In genomic region chr6:107843400-107843799, GRCh38 we compare ENCODE assay signal across 22 cellular contexts. TPM values are rescaled to one million over a fixed set of nuclear protein-coding genes. Genes with fewer than 3 reads are reported as not detected.
DNase-seq lines count a peak whose midpoint lies in the region; ATAC-seq, FAIRE-seq and TF ChIP-seq lines count a peak whose summit lies in the region.
"Had no signal": no experiment of that assay in that cellular context is flagged by ENCODE, and none has a peak within 500 bp of the region (broad histone marks: within the 10 kb centered on the region; RNA-seq: fewer than 3 reads in every experiment).

No MANE protein-coding gene starts in this region.

- POLR2A ChIA-PET in activated CD4-positive, alpha-beta T cell treated with anti-CD3 and anti-CD28 coated beads for 36 hours (lab: Charles Lee): interaction anchor here (0.8 kb wide), 1 partner anchor 117 kb away, joined by 3 read pairs; no protein-coding TSS in a partner anchor
- POLR2A ChIA-PET in activated CD4-positive, alpha-beta T cell treated with anti-CD3 and anti-CD28 coated beads, Interleukin-2, amount 10 ng/mL, durations not matched to agents 7 days and 5 days (lab: Charles Lee): no interaction called here

- no peaks in the 10 kb centered on the region for H3K9me3 Mint-ChIP-seq in activated CD4-positive, alpha-beta T cell treated with anti-CD3 and anti-CD28 coated beads for 36 hours (ENCODE audit: low read depth)
- no peaks in the 10 kb centered on the region for H3K9me3 Mint-ChIP-seq in activated CD4-positive, alpha-beta T cell treated with anti-CD3 and anti-CD28 coated beads, Interleukin-2, amount 10 ng/mL, durations not matched to agents 7 days and 5 days
- no peaks in the 10 kb centered on the region for H3K9me3 Mint-ChIP-seq in nephron progenitor cell

- no peak overlapping the region for H3K4me3 Mint-ChIP-seq in activated CD4-positive, alpha-beta T cell treated with anti-CD3 and anti-CD28 coated beads for 36 hours
- H3K4me3 Mint-ChIP-seq in activated CD4-positive, alpha-beta T cell treated with anti-CD3 and anti-CD28 coated beads, Interleukin-2, amount 10 ng/mL, durations not matched to agents 7 days and 5 days: no peak overlapping the region
- H3K4me3 Mint-ChIP-seq in nephron progenitor cell: no peak overlapping the region
- H3K4me3 Mint-ChIP-seq: activated CD8-positive, alpha-beta memory T cell treated with anti-CD3 and anti-CD28 coated beads, Interleukin-2, amount 10 ng/mL, durations not matched to agents 7 days and 5 days had no signal

- peak; percentile 42 for FAIRE-seq in GM12892 (lab: Jason Lieb, UNC)

- H3K36me3 Mint-ChIP-seq in activated CD4-positive, alpha-beta T cell treated with anti-CD3 and anti-CD28 coated beads for 36 hours (ENCODE audit: low read depth): no peaks in the 10 kb centered on the region
- H3K36me3 Mint-ChIP-seq in activated CD4-positive, alpha-beta T cell treated with anti-CD3 and anti-CD28 coated beads, Interleukin-2, amount 10 ng/mL, durations not matched to agents 7 days and 5 days (ENCODE audit: low read depth): no peaks in the 10 kb centered on the region
- no peaks in the 10 kb centered on the region for H3K36me3 Mint-ChIP-seq in nephron progenitor cell (ENCODE audit: low read depth)
- H3K36me3 Mint-ChIP-seq: activated CD8-positive, alpha-beta memory T cell treated with anti-CD3 and anti-CD28 coated beads, Interleukin-2, amount 10 ng/mL, durations not matched to agents 7 days and 5 days had no signal

- H3K4me1 Mint-ChIP-seq in activated CD4-positive, alpha-beta T cell treated with anti-CD3 and anti-CD28 coated beads for 36 hours: peaks cover 20% of the 10 kb centered on the region
- H3K4me1 Mint-ChIP-seq in activated CD4-positive, alpha-beta T cell treated with anti-CD3 and anti-CD28 coated beads, Interleukin-2, amount 10 ng/mL, durations not matched to agents 7 days and 5 days: peaks cover 22% of the 10 kb centered on the region
- peaks cover 20% of the 10 kb centered on the region for H3K4me1 Mint-ChIP-seq in nephron progenitor cell

- no peaks in the 10 kb centered on the region for H3K27me3 Mint-ChIP-seq in activated CD4-positive, alpha-beta T cell treated with anti-CD3 and anti-CD28 coated beads for 36 hours
- peaks cover 5% of the 10 kb centered on the region for H3K27me3 Mint-ChIP-seq in activated CD4-positive, alpha-beta T cell treated with anti-CD3 and anti-CD28 coated beads, Interleukin-2, amount 10 ng/mL, durations not matched to agents 7 days and 5 days
- H3K27me3 Mint-ChIP-seq in nephron progenitor cell (ENCODE audit: low read depth, poor library complexity): peaks cover 10% of the 10 kb centered on the region
- H3K27me3 Mint-ChIP-seq: activated CD8-positive, alpha-beta memory T cell treated with anti-CD3 and anti-CD28 coated beads, Interleukin-2, amount 10 ng/mL, durations not matched to agents 7 days and 5 days had no signal

- TF ChIP-seq POLR2A in GM12892 (IDR thresholded peaks at IDR 0.05; ENCODE audit: low read depth, low read length): no peak

- CTCF ChIA-PET in activated CD4-positive, alpha-beta T cell treated with anti-CD3 and anti-CD28 coated beads for 36 hours (lab: Charles Lee): interaction anchor here (0.9 to 2.0 kb wide), 3 partner anchors 10 to 24 kb away, joined by 3 to 4 read pairs (median 3); no protein-coding TSS in a partner anchor
- CTCF ChIA-PET in activated CD4-positive, alpha-beta T cell treated with anti-CD3 and anti-CD28 coated beads, Interleukin-2, amount 10 ng/mL, durations not matched to agents 7 days and 5 days (lab: Charles Lee): interaction anchor here (3.3 kb wide), 1 partner anchor 11 kb away, joined by 13 read pairs; no protein-coding TSS in a partner anchor

- in situ Hi-C loops in G401 (cut with HindIII; ENCODE audit: low sequenced_read_pairs): no loop called here

- ATAC-seq in activated CD4-positive, alpha-beta T cell treated with anti-CD3 and anti-CD28 coated beads for 36 hours: no peak
- ATAC-seq in GM21737 (IDR thresholded peaks at IDR 0.05; ENCODE audit: unreplicated experiment) (no peak), HG03175 (IDR thresholded peaks at IDR 0.05; ENCODE audit: unreplicated experiment) (no peak)
- ATAC-seq: activated CD8-positive, alpha-beta memory T cell treated with anti-CD3 and anti-CD28 coated beads, Interleukin-2, amount 10 ng/mL, durations not matched to agents 7 days and 5 days; heart left ventricle had no signal

- no peak for TF ChIP-seq CTCF in nephron progenitor cell (IDR thresholded peaks at IDR 0.05)

- peak overlapping the region; percentile 42 for H3K27ac Mint-ChIP-seq in activated CD4-positive, alpha-beta T cell treated with anti-CD3 and anti-CD28 coated beads for 36 hours
- H3K27ac Mint-ChIP-seq in activated CD4-positive, alpha-beta T cell treated with anti-CD3 and anti-CD28 coated beads, Interleukin-2, amount 10 ng/mL, durations not matched to agents 7 days and 5 days: no peak overlapping the region
- H3K27ac Mint-ChIP-seq in nephron progenitor cell: peak overlapping the region; percentile 60
- H3K27ac Mint-ChIP-seq: activated CD8-positive, alpha-beta memory T cell treated with anti-CD3 and anti-CD28 coated beads, Interleukin-2, amount 10 ng/mL, durations not matched to agents 7 days and 5 days had no signal

- peak; percentile 55 for DNase-seq in activated CD4-positive, alpha-beta T cell treated with anti-CD3 and anti-CD28 coated beads for 36 hours
- no peak for DNase-seq in activated CD4-positive, alpha-beta T cell treated with anti-CD3 and anti-CD28 coated beads, Interleukin-2, amount 10 ng/mL, durations not matched to agents 7 days and 5 days
- DNase-seq in GM12892 (ENCODE audit: insufficient read length) (no peak), nephron progenitor cell (no peak), G401 (ENCODE audit: low spot score) (no peak)
- DNase-seq in activated naive CD4-positive, alpha-beta T cell treated with anti-CD3 and anti-CD28 coated beads, Interleukin-2, amount 50 U/mL, for 16 hours: peak; percentile 40
- DNase-seq: activated CD8-positive, alpha-beta memory T cell treated with anti-CD3 and anti-CD28 coated beads, Interleukin-2, amount 10 ng/mL, durations not matched to agents 7 days and 5 days; activated gamma-delta T cell; BE2C; heart left ventricle; midbrain; NCI-H187 treated with DMSO at 0.1 percent for 48 hours; NCI-H2227 treated with DMSO at 0.1 percent for 48 hours; NCI-H748 treated with DMSO at 0.1 percent for 48 hours; SHP77 treated with DMSO at 0.1 percent for 48 hours; uterus; WERI-Rb-1 had no signal

- intact Hi-C loops in activated CD4-positive, alpha-beta T cell treated with anti-CD3 and anti-CD28 coated beads for 36 hours (cut with DNase I, micrococcal nuclease): no loop called here

RNA-seq across cellular contexts. Expression of gene SCML4, which starts 19.3 kb away (rescaled TPM):
- 10 to 100 TPM in 1 of 2 experiments, 1 to 10 TPM in 1; 9.0 to 11.0 TPM for total RNA-seq in activated CD4-positive, alpha-beta T cell treated with anti-CD3 and anti-CD28 coated beads for 36 hours
- total RNA-seq in activated CD4-positive, alpha-beta T cell treated with anti-CD3 and anti-CD28 coated beads, Interleukin-2, amount 10 ng/mL, durations not matched to agents 7 days and 5 days: 10 to 100 TPM; 46.5 to 49.7 TPM
- polyA plus RNA-seq in GM12892 (2012; ENCODE audit: missing spikeins): not detected
- 3.6 TPM in 1 of 2 replicates, not detected in the other for total RNA-seq in G401 (2014; rRNA removed; shearing (Covaris generic))
- total RNA-seq: A172, Daoy, H4 had no signal

Comparison
In these comparisons a context has a peak if more than half of its experiments do, and no peak if none do; other contexts are left out.
1. DNase-seq: peak in activated CD4-positive, alpha-beta T cell treated with anti-CD3 and anti-CD28 coated beads for 36 hours (single experiment) and activated naive CD4-positive, alpha-beta T cell treated with anti-CD3 and anti-CD28 coated beads, Interleukin-2, amount 50 U/mL, for 16 hours (single experiment); none in activated CD4-positive, alpha-beta T cell treated with anti-CD3 and anti-CD28 coated beads, Interleukin-2, amount 10 ng/mL, durations not matched to agents 7 days and 5 days (single experiment), GM12892 (single experiment), nephron progenitor cell (single experiment) and G401 (single experiment).